10 cellular contexts compared by ENCODE assay signal in genomic region chr14:104479901-104480300, GRCh38.
"Had no signal": no experiment of that assay in that cellular context is flagged by ENCODE, and none has a peak within 500 bp of the region (broad histone marks: within the 10 kb centered on the region; RNA-seq: fewer than 3 reads in every experiment).

No MANE protein-coding gene starts in this region.

- DNase-seq: GM23248, GOT3, H7, HFFc6, KG1 had no signal

- H3K4me3 Mint-ChIP-seq: HFFc6 had no signal

- ATAC-seq: HCT116, HepG2, K562 had no signal

- H3K27ac Mint-ChIP-seq: HFFc6 had no signal

- H3K36me3 ChIP-seq: HAP-1 had no signal

- H3K4me3 ChIP-seq: GM23248, HAP-1, K562 had no signal

- H3K27ac ChIP-seq: GM23248, HL-60 had no signal

- H3K4me1 ChIP-seq: HAP-1 had no signal

- H3K9me3 ChIP-seq: HAP-1 had no signal
